1 cellular context compared by ENCODE assay signal in the genomic region with DNA sequence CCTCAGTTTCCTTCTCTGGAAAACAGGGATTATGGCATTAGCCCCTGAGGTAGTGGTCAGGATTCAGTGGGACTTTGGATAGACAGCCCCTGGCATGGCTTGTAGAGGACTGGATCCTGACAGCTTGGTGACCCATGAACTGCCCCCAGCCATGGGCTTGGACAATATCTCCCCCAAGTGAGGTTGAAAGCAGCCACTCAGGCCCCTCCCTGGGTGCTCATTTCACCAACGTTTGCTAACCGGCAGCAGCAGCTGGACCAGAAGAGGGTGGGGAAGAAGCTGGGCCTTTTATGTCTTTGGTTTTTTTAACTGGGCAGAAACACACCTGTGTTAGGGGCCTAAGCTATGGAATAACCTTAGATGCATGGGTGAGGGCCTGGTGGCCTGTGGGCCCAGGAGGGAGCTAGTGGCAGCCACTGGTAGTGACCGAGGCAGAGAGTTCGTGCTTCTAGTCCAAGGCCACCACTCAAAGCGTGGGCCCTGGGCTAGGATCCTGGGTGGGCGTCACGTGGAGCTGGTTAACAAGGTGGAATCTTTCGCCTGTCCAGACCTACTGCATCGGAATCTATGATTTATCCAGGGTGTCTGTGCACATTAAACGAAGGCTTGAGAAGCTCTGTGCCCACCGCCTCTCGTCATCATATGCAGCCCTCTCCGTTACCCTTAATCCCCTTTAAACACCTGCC.
TF ChIP-seq lines count a peak whose summit lies in the region.

No MANE protein-coding gene starts in this region.

TF ChIP-seq in GM23338, 12 proteins besides CTCF, POLR2A, EP300 and RAD21:
- TF ChIP-seq STAT1 (IDR thresholded peaks at IDR 0.05; ENCODE audit: unreplicated experiment) (no peak), EZH2phosphoT487 (IDR thresholded peaks at IDR 0.05; ENCODE audit: unreplicated experiment) (no peak), NANOG (IDR thresholded peaks at IDR 0.05; ENCODE audit: borderline replicate concordance) (no peak), ETS1 (IDR thresholded peaks at IDR 0.05) (no peak), ZNF331 (CRISPR knock-in tag; IDR thresholded peaks at IDR 0.05; ENCODE audit: low read depth) (no peak), EZH2 (IDR thresholded peaks at IDR 0.05; ENCODE audit: low read depth, unreplicated experiment) (no peak), POLR2AphosphoS5 (IDR thresholded peaks at IDR 0.05; ENCODE audit: low read depth) (no peak), CREB1 (CRISPR knock-in tag; IDR thresholded peaks at IDR 0.05; ENCODE audit: low read depth) (no peak), JUNB (IDR thresholded peaks at IDR 0.05; ENCODE audit: unreplicated experiment) (no peak), ZNF114 (CRISPR knock-in tag; IDR thresholded peaks at IDR 0.05) (no peak)
- TF ChIP-seq, protein P1, sequence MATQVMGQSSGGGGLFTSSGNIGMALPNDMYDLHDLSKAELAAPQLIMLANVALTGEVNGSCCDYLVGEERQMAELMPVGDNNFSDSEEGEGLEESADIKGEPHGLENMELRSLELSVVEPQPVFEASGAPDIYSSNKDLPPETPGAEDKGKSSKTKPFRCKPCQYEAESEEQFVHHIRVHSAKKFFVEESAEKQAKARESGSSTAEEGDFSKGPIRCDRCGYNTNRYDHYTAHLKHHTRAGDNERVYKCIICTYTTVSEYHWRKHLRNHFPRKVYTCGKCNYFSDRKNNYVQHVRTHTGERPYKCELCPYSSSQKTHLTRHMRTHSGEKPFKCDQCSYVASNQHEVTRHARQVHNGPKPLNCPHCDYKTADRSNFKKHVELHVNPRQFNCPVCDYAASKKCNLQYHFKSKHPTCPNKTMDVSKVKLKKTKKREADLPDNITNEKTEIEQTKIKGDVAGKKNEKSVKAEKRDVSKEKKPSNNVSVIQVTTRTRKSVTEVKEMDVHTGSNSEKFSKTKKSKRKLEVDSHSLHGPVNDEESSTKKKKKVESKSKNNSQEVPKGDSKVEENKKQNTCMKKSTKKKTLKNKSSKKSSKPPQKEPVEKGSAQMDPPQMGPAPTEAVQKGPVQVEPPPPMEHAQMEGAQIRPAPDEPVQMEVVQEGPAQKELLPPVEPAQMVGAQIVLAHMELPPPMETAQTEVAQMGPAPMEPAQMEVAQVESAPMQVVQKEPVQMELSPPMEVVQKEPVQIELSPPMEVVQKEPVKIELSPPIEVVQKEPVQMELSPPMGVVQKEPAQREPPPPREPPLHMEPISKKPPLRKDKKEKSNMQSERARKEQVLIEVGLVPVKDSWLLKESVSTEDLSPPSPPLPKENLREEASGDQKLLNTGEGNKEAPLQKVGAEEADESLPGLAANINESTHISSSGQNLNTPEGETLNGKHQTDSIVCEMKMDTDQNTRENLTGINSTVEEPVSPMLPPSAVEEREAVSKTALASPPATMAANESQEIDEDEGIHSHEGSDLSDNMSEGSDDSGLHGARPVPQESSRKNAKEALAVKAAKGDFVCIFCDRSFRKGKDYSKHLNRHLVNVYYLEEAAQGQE (IDR thresholded peaks at IDR 0.05; ENCODE audit: unreplicated experiment), result no peak
- TF ChIP-seq, protein P2, sequence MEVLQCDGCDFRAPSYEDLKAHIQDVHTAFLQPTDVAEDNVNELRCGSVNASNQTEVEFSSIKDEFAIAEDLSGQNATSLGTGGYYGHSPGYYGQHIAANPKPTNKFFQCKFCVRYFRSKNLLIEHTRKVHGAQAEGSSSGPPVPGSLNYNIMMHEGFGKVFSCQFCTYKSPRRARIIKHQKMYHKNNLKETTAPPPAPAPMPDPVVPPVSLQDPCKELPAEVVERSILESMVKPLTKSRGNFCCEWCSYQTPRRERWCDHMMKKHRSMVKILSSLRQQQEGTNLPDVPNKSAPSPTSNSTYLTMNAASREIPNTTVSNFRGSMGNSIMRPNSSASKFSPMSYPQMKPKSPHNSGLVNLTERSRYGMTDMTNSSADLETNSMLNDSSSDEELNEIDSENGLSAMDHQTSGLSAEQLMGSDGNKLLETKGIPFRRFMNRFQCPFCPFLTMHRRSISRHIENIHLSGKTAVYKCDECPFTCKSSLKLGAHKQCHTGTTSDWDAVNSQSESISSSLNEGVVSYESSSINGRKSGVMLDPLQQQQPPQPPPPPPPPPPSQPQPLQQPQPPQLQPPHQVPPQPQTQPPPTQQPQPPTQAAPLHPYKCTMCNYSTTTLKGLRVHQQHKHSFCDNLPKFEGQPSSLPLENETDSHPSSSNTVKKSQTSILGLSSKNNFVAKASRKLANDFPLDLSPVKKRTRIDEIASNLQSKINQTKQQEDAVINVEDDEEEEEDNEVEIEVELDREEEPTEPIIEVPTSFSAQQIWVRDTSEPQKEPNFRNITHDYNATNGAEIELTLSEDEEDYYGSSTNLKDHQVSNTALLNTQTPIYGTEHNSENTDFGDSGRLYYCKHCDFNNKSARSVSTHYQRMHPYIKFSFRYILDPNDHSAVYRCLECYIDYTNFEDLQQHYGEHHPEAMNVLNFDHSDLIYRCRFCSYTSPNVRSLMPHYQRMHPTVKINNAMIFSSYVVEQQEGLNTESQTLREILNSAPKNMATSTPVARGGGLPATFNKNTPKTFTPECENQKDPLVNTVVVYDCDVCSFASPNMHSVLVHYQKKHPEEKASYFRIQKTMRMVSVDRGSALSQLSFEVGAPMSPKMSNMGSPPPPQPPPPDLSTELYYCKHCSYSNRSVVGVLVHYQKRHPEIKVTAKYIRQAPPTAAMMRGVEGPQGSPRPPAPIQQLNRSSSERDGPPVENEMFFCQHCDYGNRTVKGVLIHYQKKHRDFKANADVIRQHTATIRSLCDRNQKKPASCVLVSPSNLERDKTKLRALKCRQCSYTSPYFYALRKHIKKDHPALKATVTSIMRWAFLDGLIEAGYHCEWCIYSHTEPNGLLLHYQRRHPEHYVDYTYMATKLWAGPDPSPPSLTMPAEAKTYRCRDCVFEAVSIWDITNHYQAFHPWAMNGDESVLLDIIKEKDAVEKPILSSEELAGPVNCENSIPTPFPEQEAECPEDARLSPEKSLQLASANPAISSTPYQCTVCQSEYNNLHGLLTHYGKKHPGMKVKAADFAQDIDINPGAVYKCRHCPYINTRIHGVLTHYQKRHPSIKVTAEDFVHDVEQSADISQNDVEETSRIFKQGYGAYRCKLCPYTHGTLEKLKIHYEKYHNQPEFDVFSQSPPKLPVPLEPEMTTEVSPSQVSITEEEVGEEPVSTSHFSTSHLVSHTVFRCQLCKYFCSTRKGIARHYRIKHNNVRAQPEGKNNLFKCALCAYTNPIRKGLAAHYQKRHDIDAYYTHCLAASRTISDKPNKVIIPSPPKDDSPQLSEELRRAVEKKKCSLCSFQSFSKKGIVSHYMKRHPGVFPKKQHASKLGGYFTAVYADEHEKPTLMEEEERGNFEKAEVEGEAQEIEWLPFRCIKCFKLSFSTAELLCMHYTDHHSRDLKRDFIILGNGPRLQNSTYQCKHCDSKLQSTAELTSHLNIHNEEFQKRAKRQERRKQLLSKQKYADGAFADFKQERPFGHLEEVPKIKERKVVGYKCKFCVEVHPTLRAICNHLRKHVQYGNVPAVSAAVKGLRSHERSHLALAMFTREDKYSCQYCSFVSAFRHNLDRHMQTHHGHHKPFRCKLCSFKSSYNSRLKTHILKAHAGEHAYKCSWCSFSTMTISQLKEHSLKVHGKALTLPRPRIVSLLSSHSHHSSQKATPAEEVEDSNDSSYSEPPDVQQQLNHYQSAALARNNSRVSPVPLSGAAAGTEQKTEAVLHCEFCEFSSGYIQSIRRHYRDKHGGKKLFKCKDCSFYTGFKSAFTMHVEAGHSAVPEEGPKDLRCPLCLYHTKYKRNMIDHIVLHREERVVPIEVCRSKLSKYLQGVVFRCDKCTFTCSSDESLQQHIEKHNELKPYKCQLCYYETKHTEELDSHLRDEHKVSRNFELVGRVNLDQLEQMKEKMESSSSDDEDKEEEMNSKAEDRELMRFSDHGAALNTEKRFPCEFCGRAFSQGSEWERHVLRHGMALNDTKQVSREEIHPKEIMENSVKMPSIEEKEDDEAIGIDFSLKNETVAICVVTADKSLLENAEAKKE (CRISPR knock-in tag; IDR thresholded peaks at IDR 0.05), result no peak
